ENCODE assay signal across 8 cellular contexts in the genomic region with DNA sequence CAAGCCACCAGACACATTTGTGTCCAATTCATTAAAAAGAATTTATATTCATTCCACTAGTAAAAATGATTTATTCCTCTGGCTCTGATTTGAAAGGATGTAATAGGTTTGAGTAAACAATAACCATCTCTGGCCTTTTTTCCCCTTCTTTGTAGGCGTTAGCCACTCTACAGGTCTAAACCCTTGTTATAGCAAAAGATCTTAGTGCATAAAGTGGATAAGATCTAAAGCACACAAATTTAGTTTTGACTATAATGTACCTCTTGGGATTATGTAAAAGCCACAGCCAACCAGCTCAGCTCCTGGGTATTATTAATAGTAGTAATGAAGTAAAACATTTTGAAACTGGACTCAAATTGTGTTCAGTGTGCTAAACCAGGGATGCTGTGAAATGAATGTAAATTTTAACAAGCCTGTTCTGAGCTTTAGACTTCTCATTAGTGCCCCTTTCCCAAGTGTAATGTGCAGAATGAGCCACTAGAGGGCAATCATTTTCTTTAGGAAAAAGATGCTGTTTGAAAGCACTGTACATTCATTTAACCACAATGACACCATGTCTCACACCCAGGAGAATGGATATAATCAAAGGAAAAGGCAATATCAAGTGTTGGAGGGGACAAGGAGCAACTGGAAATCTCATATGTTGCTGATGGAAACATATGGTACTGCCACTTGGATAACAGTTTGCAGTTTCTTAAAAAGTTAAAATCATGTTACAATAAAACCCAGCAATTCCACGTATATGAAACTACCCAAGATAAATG.
DNase-seq lines count a peak whose midpoint lies in the region; ATAC-seq and TF ChIP-seq lines count a peak whose summit lies in the region.

No MANE protein-coding gene starts in this region.

- peaks cover 0 to under 1% (median 0%) of the 10 kb centered on the region in 4 donors for H3K36me3 ChIP-seq in sigmoid colon

- 15 to 36% methylated on average over 2 of the region's 2 CpGs for WGBS in sigmoid colon, 2 donors

- no peak for TF ChIP-seq POLR2A in sigmoid colon (IDR thresholded peaks at IDR 0.05)

- no peak overlapping the region for H3K4me3 ChIP-seq in astrocyte of the cerebellum (ENCODE audit: low read depth, low read length)
- H3K4me3 ChIP-seq in sigmoid colon = no peak overlapping the region

- peak; percentile 80 for DNase-seq in ELR (ENCODE audit: low read depth)
- DNase-seq in RKO (ENCODE audit: low spot score) = peak; percentile 82
- peak; percentile 72 for DNase-seq in astrocyte of the cerebellum (ENCODE audit: low read depth)
- peak; percentile 43 for DNase-seq in hepatic stellate cell (ENCODE audit: low spot score)
- no peak for DNase-seq in sigmoid colon
- no peak for DNase-seq in mesenteric fat pad (ENCODE audit: low spot score)

- peak; percentile 56 for ATAC-seq in GM21526 (IDR thresholded peaks at IDR 0.05; ENCODE audit: low FRiP score, unreplicated experiment)

- intact Hi-C loops in sigmoid colon (cut with DNase I) = loop anchor here (1.0 to 10.0 kb wide), 3 partner anchors 85 to 314 kb away; no protein-coding TSS in a partner anchor

- in situ Hi-C loops in astrocyte of the cerebellum (cut with HindIII; ENCODE audit: low sequenced_read_pairs) = no loop called here

- peak; percentile 93 for TF ChIP-seq CTCF in LNCAP (IDR thresholded peaks at IDR 0.05)
- TF ChIP-seq CTCF in astrocyte of the cerebellum (IDR thresholded peaks at IDR 0.05; ENCODE audit: low read depth, low read length, missing control alignments) = peak; percentile 82
- peak; percentile 70 to 91 (median 86) for TF ChIP-seq CTCF in sigmoid colon (IDR thresholded peaks at IDR 0.05)

- H3K27me3 ChIP-seq in sigmoid colon = no peaks in the 10 kb centered on the region

- H3K9me3 ChIP-seq in sigmoid colon = no peaks in the 10 kb centered on the region

- H3K27ac ChIP-seq in sigmoid colon = peak overlapping the region in 3 of 4 donors; percentile 53 to 70 (median 63)

- no peak for TF ChIP-seq EP300 in sigmoid colon (IDR thresholded peaks at IDR 0.05)

- peaks cover 0 to 35% (median 22%) of the 10 kb centered on the region in 4 donors for H3K4me1 ChIP-seq in sigmoid colon

Comparison
In these comparisons a context has a peak if more than half of its experiments do, and no peak if none do; other contexts are left out.
1. DNase-seq: peak in ELR (single experiment), RKO (single experiment), astrocyte of the cerebellum (single experiment) and hepatic stellate cell (single experiment); none in sigmoid colon (single experiment) and mesenteric fat pad (single experiment).
2. Peak in every context shown above with its lines, with median percentiles within 50 percentile points of each other: CTCF ChIP-seq.